In genomic region chr4:87657525-87657924, GRCh38 we compare ENCODE assay signal across 1 cellular context.
A peak's percentile ranks its signal among the peaks of the same experiment; 100 is the strongest.
TF ChIP-seq lines count a peak whose summit lies in the region.

No MANE protein-coding gene starts in this region.

TF ChIP-seq in HEK293, 187 proteins besides CTCF, POLR2A, EP300 and RAD21 (continued from another document):
- no peak for TF ChIP-seq ZNF692 (tag by site-specific recombination; IDR thresholded peaks at IDR 0.05)
- no peak for TF ChIP-seq ZNF585B (tag by site-specific recombination; IDR thresholded peaks at IDR 0.05)
- peak; percentile 73; the same call in 1 of the 2 replicates for TF ChIP-seq HIC1 (tag by site-specific recombination; IDR thresholded peaks at IDR 0.05)
TF ChIP-seq in HEK293: peak in this region for 10.
